In genomic region chr6:39821739-39822532, GRCh38 we compare ENCODE assay signal across 11 cellular contexts. TPM values are rescaled to one million over a fixed set of nuclear protein-coding genes. Genes with fewer than 3 reads are reported as not detected.
DNase-seq lines count a peak whose midpoint lies in the region; ATAC-seq and TF ChIP-seq lines count a peak whose summit lies in the region.
"Had no signal": no experiment of that assay in that cellular context is flagged by ENCODE, and none has a peak within 500 bp of the region (broad histone marks: within the 10 kb centered on the region; RNA-seq: fewer than 3 reads in every experiment).

No MANE protein-coding gene starts in this region.

- CTCF ChIA-PET in AG04449 (lab: Yijun Ruan, JAX): interaction anchor here (1.4 kb wide), 1 partner anchor 10 kb away, joined by 4 read pairs; no protein-coding TSS in a partner anchor

- no peak for TF ChIP-seq CTCF in AG04449 (IDR thresholded peaks at IDR 0.05; ENCODE audit: insufficient read depth, low read length, missing control alignments)

- no peak for DNase-seq in AG04449 (ENCODE audit: low read depth, low spot score)
- DNase-seq in cerebellar cortex (ENCODE audit: low spot score): peak; percentile 11
- DNase-seq in iPS-NIHi7 (ENCODE audit: extremely low spot score): peak; percentile 31
- DNase-seq in posterior cingulate gyrus: peak; percentile 71 to 97 (median 80)
- no peak for DNase-seq in H7
- DNase-seq in DMS 273 treated with DMSO at 0.1 percent for 48 hours (lab: John Stamatoyannopoulos, UW): no peak
- no peak for DNase-seq in NCI-H82 (lab: John Stamatoyannopoulos, UW)
- DNase-seq: activated CD4-positive, alpha-beta T cell treated with anti-CD3 and anti-CD28 coated beads for 48 hours; NCI-H2227 treated with DMSO at 0.1 percent for 48 hours; SIG-M5 had no signal

- peaks cover 3% of the 10 kb centered on the region for H3K27me3 ChIP-seq in H7 (ENCODE audit: control insufficient read depth, insufficient read depth, low read length)

- POLR2A ChIA-PET in AG04449 (lab: Yijun Ruan, JAX): no interaction called here

- ATAC-seq in HG02588 (IDR thresholded peaks at IDR 0.05; ENCODE audit: unreplicated experiment): no peak

- H3K4me3 ChIP-seq in AG04449 (ENCODE audit: low read depth, low read length) (peak overlapping the region; percentile 1; the same call in 1 of the 2 replicates), H7 (ENCODE audit: insufficient read depth, low read depth, low read length) (no peak overlapping the region)

- H3K36me3 ChIP-seq in H7 (replicated peaks; ENCODE audit: control insufficient read depth, insufficient read depth, low read length): no peaks in the 10 kb centered on the region

- intact Hi-C loops in posterior cingulate gyrus (cut with DNase I): no loop called here

RNA-seq across cellular contexts. Expression of gene DAAM2, which starts 29.8 kb away (rescaled TPM):
- 0.97 and 1.0 TPM in 2 replicates for total RNA-seq in H7 (2014; rRNA removed; shearing (Covaris generic))

Comparison
In these comparisons a context has a peak if more than half of its experiments do, and no peak if none do; other contexts are left out.
1. DNase-seq: peak in cerebellar cortex (single experiment), iPS-NIHi7 (single experiment) and posterior cingulate gyrus (10 of 10); none in AG04449 (single experiment), H7 (single experiment), DMS 273 treated with DMSO at 0.1 percent for 48 hours (single experiment) and NCI-H82 (single experiment).